In genomic region chr1:228219245-228219961, GRCh38 we compare ENCODE assay signal across 21 cellular contexts.
"Had no signal": no experiment of that assay in that cellular context is flagged by ENCODE, and none has a peak within 500 bp of the region (broad histone marks: within the 10 kb centered on the region; RNA-seq: fewer than 3 reads in every experiment).

No MANE protein-coding gene starts in this region.

- H3K9ac ChIP-seq: parathyroid adenoma had no signal

- H3K4me3 ChIP-seq: breast epithelium, esophagus squamous epithelium, spleen, tibial nerve had no signal

- H3K27me3 ChIP-seq: breast epithelium, esophagus squamous epithelium, spleen, tibial nerve had no signal

- H3K4me1 ChIP-seq: breast epithelium, parathyroid adenoma, tibial nerve had no signal

- ATAC-seq: activated CD4-positive, alpha-beta T cell treated with anti-CD3 and anti-CD28 coated beads for 36 hours; activated naive CD4-positive, alpha-beta T cell treated with anti-CD3 and anti-CD28 coated beads, Interleukin-2, amount 50 U/mL, for 72 hours; activated T-cell treated with anti-CD3 and anti-CD28 coated beads, Interleukin-2, amount 50 U/mL, for 72 hours; right cardiac atrium had no signal

- DNase-seq: activated CD4-positive, alpha-beta T cell treated with anti-CD3 and anti-CD28 coated beads for 36 hours; activated CD4-positive, alpha-beta T cell treated with anti-CD3 and anti-CD28 coated beads, Interleukin-2, amount 50 U/mL, for 48 hours; activated CD4-positive, CD25-positive, alpha-beta regulatory T cell; activated naive CD4-positive, alpha-beta T cell; activated T-cell treated with anti-CD3 and anti-CD28 coated beads, Interleukin-2, amount 50 U/mL, for 72 hours; central memory CD4-positive, alpha-beta T cell; esophagus squamous epithelium; foreskin melanocyte; left ventricle myocardium superior; mammary epithelial cell; naive B cell; nephron progenitor cell; right cardiac atrium; spleen; stimulated activated CD4-positive, alpha-beta T cell treated with anti-CD3 and anti-CD28 coated beads, Interleukin-2, amount 100 ng/mL, for 48 hours; stimulated activated naive CD4-positive, alpha-beta T cell treated with Interleukin-2 at 50 U/mL for 16 hours; T-helper 1 cell had no signal

- H3K36me3 ChIP-seq: breast epithelium had no signal

- H2AFZ ChIP-seq: parathyroid adenoma had no signal

- H3K27ac ChIP-seq: breast epithelium, esophagus squamous epithelium, parathyroid adenoma, spleen, tibial nerve had no signal
